In the genomic region with DNA sequence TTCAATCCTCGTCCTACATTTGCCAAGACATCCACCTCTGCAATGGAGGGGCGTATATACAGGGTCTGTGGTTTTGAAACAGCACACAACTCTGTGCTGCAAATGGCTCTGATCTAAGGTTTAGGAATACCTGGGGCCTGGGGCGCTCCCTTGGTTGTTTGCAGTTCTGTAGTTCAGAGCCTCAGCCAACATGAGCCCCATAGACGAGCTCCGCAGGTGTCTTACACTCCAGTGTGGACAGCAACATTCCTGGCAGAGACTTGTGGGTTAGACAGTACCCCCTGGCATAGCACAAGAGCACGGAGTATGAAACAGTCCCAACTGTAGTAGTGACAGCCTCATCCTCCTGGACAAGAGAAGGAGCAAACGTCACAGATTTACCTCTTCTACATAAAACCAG, we compare ENCODE assay signal across 21 cellular contexts.
"Had no signal": no experiment of that assay in that cellular context is flagged by ENCODE, and none has a peak within 500 bp of the region (broad histone marks: within the 10 kb centered on the region; RNA-seq: fewer than 3 reads in every experiment).

No MANE protein-coding gene starts in this region.

- DNase-seq: IMR-90, Karpas-422, KG1, MG63, NCI-H1092 treated with DMSO at 0.1 percent for 48 hours, NCI-H1436, NCI-H1694, NCI-H187 treated with DMSO at 0.1 percent for 48 hours, NCI-H2029 treated with DMSO at 0.1 percent for 48 hours, NCI-H2171 treated with DMSO at 0.1 percent for 48 hours, NCI-H524, NCI-H526 treated with DMSO at 0.1 percent for 48 hours, NCI-H774, Right ventricle myocardium superior, RPMI8226, SIG-M5, SW 1271, T-cell had no signal

- H3K9me3 Mint-ChIP-seq: T-cell had no signal

- H3K36me3 Mint-ChIP-seq: T-cell had no signal

- H3K27ac ChIP-seq: SJSA1, SK-N-MC had no signal

- H3K9me3 ChIP-seq: MG63, SJSA1 had no signal

- H3K27ac Mint-ChIP-seq: T-cell had no signal

- FAIRE-seq: RCC 7860 had no signal

- H3K36me3 ChIP-seq: MG63, SJSA1 had no signal

- H3K27me3 ChIP-seq: MG63, SJSA1 had no signal

- ATAC-seq: T-cell had no signal

- H3K4me3 ChIP-seq: MG63, SJSA1, SK-N-MC had no signal

- H3K4me1 ChIP-seq: SJSA1 had no signal
